Comparison of ENCODE assay signal across 8 cellular contexts in the genomic region with DNA sequence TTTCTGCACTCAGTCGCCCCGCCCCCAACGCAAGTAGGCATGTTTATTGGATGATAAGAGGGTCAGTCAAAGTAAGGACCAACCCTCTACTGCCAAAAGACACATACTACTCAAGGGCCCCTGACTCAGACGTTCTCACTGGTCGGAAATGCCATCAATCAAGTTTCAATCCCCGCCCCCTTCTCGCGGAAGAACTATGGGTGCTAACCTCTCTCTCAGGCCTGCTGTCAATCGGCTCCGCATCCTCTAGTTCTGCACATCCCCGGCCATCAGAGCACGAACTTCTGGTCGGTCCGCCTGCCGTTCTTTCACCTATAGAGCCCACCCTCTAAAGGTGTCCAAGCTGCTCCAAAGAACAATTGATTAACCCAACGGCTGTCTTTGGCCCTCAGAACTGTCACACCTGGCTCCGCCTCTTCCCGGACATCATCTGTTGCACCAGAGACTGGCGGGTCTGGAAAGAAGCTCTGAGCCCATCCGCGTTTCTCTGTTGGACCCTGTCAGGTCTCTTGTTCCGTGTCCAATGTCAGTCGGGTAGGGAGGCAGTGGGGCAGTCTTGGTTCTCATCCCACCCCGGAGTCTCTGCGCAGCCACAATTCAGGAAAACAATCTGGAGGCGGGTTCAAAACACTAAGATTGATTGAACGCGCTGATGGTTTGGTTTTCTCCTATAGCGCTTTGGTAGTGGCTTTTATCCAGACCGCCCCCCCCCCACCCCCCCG. TPM values are rescaled to one million over a fixed set of nuclear protein-coding genes. Genes with fewer than 3 reads are reported as not detected.
DNase-seq lines count a peak whose midpoint lies in the region; ATAC-seq and TF ChIP-seq lines count a peak whose summit lies in the region.

No MANE protein-coding gene starts in this region.

- H3K9me2 ChIP-seq in SK-N-SH: no peaks in the 10 kb centered on the region

- H3K27ac ChIP-seq in SK-N-SH (ENCODE audit: low read depth in 2 of 2, low read length in 1 of 2): peak overlapping the region; percentile 64 to 82
- H3K27ac ChIP-seq in thymus (ENCODE audit: low read depth): peak overlapping the region; percentile 88

- no peaks in the 10 kb centered on the region for H3K9me3 ChIP-seq in SK-N-SH
- no peaks in the 10 kb centered on the region for H3K9me3 ChIP-seq in thymus (ENCODE audit: control insufficient read depth)

- H3K27me3 ChIP-seq in SK-N-SH (ENCODE audit: insufficient read depth): peaks cover 8% of the 10 kb centered on the region; the same call in 1 of the 2 replicates
- no peaks in the 10 kb centered on the region for H3K27me3 ChIP-seq in thymus (ENCODE audit: control insufficient read depth, insufficient read depth)

- peak overlapping the region; percentile 50 to 70 for H3K4me3 ChIP-seq in SK-N-SH (ENCODE audit: low read depth in 2 of 2, low read length in 1 of 2)
- peak overlapping the region; percentile 68 for H3K4me3 ChIP-seq in thymus (ENCODE audit: low read length)

- no peak for TF ChIP-seq EP300 in SK-N-SH (IDR thresholded peaks at IDR 0.05; ENCODE audit: borderline replicate concordance in 1 of 2, low read depth in 1 of 2, low read length in 1 of 2)

- DNase-seq in GM10248 (ENCODE audit: extremely low spot score) (peak; percentile 87), NCI-H1092 (lab: John Stamatoyannopoulos, UW) (peak; percentile 96), SK-N-SH (peak; percentile 82), head of caudate nucleus (peak; percentile 79 to 97 (median 91)), osteocyte (ENCODE audit: extremely low spot score, unreplicated experiment) (peak; percentile 95)
- DNase-seq in activated naive CD8-positive, alpha-beta T cell treated with anti-CD3 and anti-CD28 coated beads, Interleukin-2, amount 10 ng/mL, durations not matched to agents 7 days and 5 days: peak; percentile 82

- peaks cover 4% of the 10 kb centered on the region; the same call in 1 of the 2 replicates for H3K79me2 ChIP-seq in SK-N-SH (ENCODE audit: insufficient read depth)

- H3K4me1 ChIP-seq in SK-N-SH (ENCODE audit: control insufficient read depth in 1 of 2, insufficient read depth in 2 of 2, low read depth in 1 of 2, low read length in 1 of 2) (peaks cover 0 to 2% of the 10 kb centered on the region in 2 experiments; a peak in 1 of 4 replicates), thymus (ENCODE audit: control insufficient read depth, insufficient read depth, low read length) (no peaks in the 10 kb centered on the region)

- intact Hi-C loops in head of caudate nucleus (cut with DNase I): no loop called here

- H2AFZ ChIP-seq in SK-N-SH (ENCODE audit: low read depth): peak overlapping the region; percentile 74; the same call in 1 of the 2 replicates

- no peaks in the 10 kb centered on the region for H4K20me1 ChIP-seq in SK-N-SH (ENCODE audit: insufficient read depth)

- peak overlapping the region; percentile 97 for H3K4me3 Mint-ChIP-seq in activated naive CD8-positive, alpha-beta T cell treated with anti-CD3 and anti-CD28 coated beads, Interleukin-2, amount 10 ng/mL, durations not matched to agents 7 days and 5 days
- peak overlapping the region; percentile 94 for H3K4me3 Mint-ChIP-seq in osteocyte (ENCODE audit: unreplicated experiment)

- no peaks in the 10 kb centered on the region for H3K9me3 Mint-ChIP-seq in activated naive CD8-positive, alpha-beta T cell treated with anti-CD3 and anti-CD28 coated beads, Interleukin-2, amount 10 ng/mL, durations not matched to agents 7 days and 5 days
- no peaks in the 10 kb centered on the region for H3K9me3 Mint-ChIP-seq in osteocyte (ENCODE audit: unreplicated experiment)

- TF ChIP-seq CTCF in GM10248 (IDR thresholded peaks at IDR 0.05; ENCODE audit: control extremely low read depth, extremely low read depth, low read depth, missing control alignments) (no peak), SK-N-SH (IDR thresholded peaks at IDR 0.05) (no peak), osteocyte (IDR thresholded peaks at IDR 0.05) (no peak)

- peak overlapping the region; percentile 68 for H3K4me2 ChIP-seq in SK-N-SH

- ATAC-seq in HG02610 (IDR thresholded peaks at IDR 0.05; ENCODE audit: unreplicated experiment): peak; percentile 100
- ATAC-seq in activated naive CD8-positive, alpha-beta T cell treated with anti-CD3 and anti-CD28 coated beads, Interleukin-2, amount 10 ng/mL, durations not matched to agents 7 days and 5 days (ENCODE audit: low read depth): peak; percentile 99

- H3K27me3 Mint-ChIP-seq in activated naive CD8-positive, alpha-beta T cell treated with anti-CD3 and anti-CD28 coated beads, Interleukin-2, amount 10 ng/mL, durations not matched to agents 7 days and 5 days: no peaks in the 10 kb centered on the region
- no peaks in the 10 kb centered on the region for H3K27me3 Mint-ChIP-seq in osteocyte (ENCODE audit: unreplicated experiment)

- CTCF ChIA-PET in GM10248 (lab: Yijun Ruan, JAX) (no interaction called here), SK-N-SH (lab: Yijun Ruan, JAX) (interaction anchor here (1.1 to 3.0 kb wide), 3 partner anchors 15 to 369 kb away, joined by 3 to 9 read pairs (median 3); a partner anchor contains a TSS)

- peaks cover 3% of the 10 kb centered on the region for H3K4me1 Mint-ChIP-seq in activated naive CD8-positive, alpha-beta T cell treated with anti-CD3 and anti-CD28 coated beads, Interleukin-2, amount 10 ng/mL, durations not matched to agents 7 days and 5 days
- peaks cover 4% of the 10 kb centered on the region for H3K4me1 Mint-ChIP-seq in osteocyte (ENCODE audit: unreplicated experiment)

- H3K9ac ChIP-seq in SK-N-SH: peak overlapping the region; percentile 64; the same call in 1 of the 2 replicates

- no peaks in the 10 kb centered on the region for H3F3A ChIP-seq in SK-N-SH (replicated peaks; ENCODE audit: insufficient read depth)

- POLR2A ChIA-PET in GM10248 (lab: Yijun Ruan, JAX): no interaction called here
- POLR2A ChIA-PET in SK-N-SH (lab: Yijun Ruan, JAX): interaction anchor here (1.0 to 3.0 kb wide), 2 partner anchors 15 to 151 kb away, joined by 4 to 19 read pairs; a partner anchor contains a TSS
- POLR2A ChIA-PET in activated naive CD8-positive, alpha-beta T cell treated with anti-CD3 and anti-CD28 coated beads, Interleukin-2, amount 10 ng/mL, durations not matched to agents 7 days and 5 days (lab: Charles Lee): interaction anchor here (3.9 kb wide), 1 partner anchor 15 kb away, joined by 29 read pairs; a partner anchor contains a TSS

- TF ChIP-seq RAD21 in SK-N-SH (IDR thresholded peaks at IDR 0.05; ENCODE audit: low read length): no peak

- peak overlapping the region; percentile 98 for H3K27ac Mint-ChIP-seq in activated naive CD8-positive, alpha-beta T cell treated with anti-CD3 and anti-CD28 coated beads, Interleukin-2, amount 10 ng/mL, durations not matched to agents 7 days and 5 days
- peak overlapping the region; percentile 97 for H3K27ac Mint-ChIP-seq in osteocyte (ENCODE audit: unreplicated experiment)

- no peaks in the 10 kb centered on the region for H3K36me3 Mint-ChIP-seq in activated naive CD8-positive, alpha-beta T cell treated with anti-CD3 and anti-CD28 coated beads, Interleukin-2, amount 10 ng/mL, durations not matched to agents 7 days and 5 days
- H3K36me3 Mint-ChIP-seq in osteocyte (ENCODE audit: unreplicated experiment): no peaks in the 10 kb centered on the region

- H3K36me3 ChIP-seq in SK-N-SH (replicated peaks in 1 of 2; ENCODE audit: control insufficient read depth in 1 of 2, insufficient read depth in 2 of 2, low read length in 1 of 2): no peaks in the 10 kb centered on the region
- H3K36me3 ChIP-seq in thymus (ENCODE audit: control insufficient read depth, insufficient read depth): no peaks in the 10 kb centered on the region

- 18% methylated on average over 31 of the region's 31 CpGs for WGBS in SK-N-SH (ENCODE audit: low lambda C conversion rate)
- WGBS in thymus: under 1% methylated on average over 31 of the region's 31 CpGs

TF ChIP-seq in SK-N-SH, 30 proteins besides CTCF, POLR2A, EP300 and RAD21 (continues in another document):
- TF ChIP-seq CHD2 (IDR thresholded peaks at IDR 0.05; ENCODE audit: low read length, partially characterized antibody) (peak; percentile 89), FOXM1 (IDR thresholded peaks at IDR 0.05; ENCODE audit: low read depth) (no peak), MXI1 (IDR thresholded peaks at IDR 0.05; ENCODE audit: low read depth, low read length) (peak; percentile 89), RFX5 (IDR thresholded peaks at IDR 0.05; ENCODE audit: low read length) (peak; percentile 70), GATA2 (CRISPR knock-in tag; IDR thresholded peaks at IDR 0.05) (no peak), JUND (IDR thresholded peaks at IDR 0.05) (no peak), MEF2A (IDR thresholded peaks at IDR 0.05; ENCODE audit: borderline replicate concordance, low read depth) (no peak), SMC3 (IDR thresholded peaks at IDR 0.05; ENCODE audit: low read depth, low read length) (no peak), GABPA (IDR thresholded peaks at IDR 0.05; ENCODE audit: low read depth) (peak; percentile 70)
- TF ChIP-seq, protein P1, sequence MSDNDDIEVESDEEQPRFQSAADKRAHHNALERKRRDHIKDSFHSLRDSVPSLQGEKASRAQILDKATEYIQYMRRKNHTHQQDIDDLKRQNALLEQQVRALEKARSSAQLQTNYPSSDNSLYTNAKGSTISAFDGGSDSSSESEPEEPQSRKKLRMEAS (IDR thresholded peaks at IDR 0.05; ENCODE audit: low read depth): peak; percentile 43; the same call in 1 of the 2 replicates

RNA-seq across cellular contexts. Expression of a gene that starts 15.2 kb away (rescaled TPM):
- polyA plus RNA-seq in SK-N-SH (2012; rRNA removed): 74.9 and 107 TPM in 2 replicates
- polyA plus RNA-seq in SK-N-SH (2012; cell fraction: cytosol; rRNA removed): 72.6 and 79.2 TPM in 2 replicates
- polyA plus RNA-seq in SK-N-SH (2012; cell fraction: nucleus; rRNA removed): 29.1 and 55.5 TPM in 2 replicates
- 10 to 100 TPM; 71.7 to 78.7 TPM for total RNA-seq in activated naive CD8-positive, alpha-beta T cell treated with anti-CD3 and anti-CD28 coated beads, Interleukin-2, amount 10 ng/mL, durations not matched to agents 7 days and 5 days
- total RNA-seq in osteocyte: 79.8 and 83.6 TPM in 2 replicates
- polyA plus RNA-seq in thymus: 59.2 TPM

RNA-seq across cellular contexts. Expression of a gene that starts 15.7 kb away (rescaled TPM):
- polyA plus RNA-seq in SK-N-SH (2012; rRNA removed) (24.7 and 34.4 TPM in 2 replicates), thymus (31.9 TPM)
- polyA plus RNA-seq in SK-N-SH (2012; cell fraction: cytosol; rRNA removed): 15.1 and 23.5 TPM in 2 replicates
- 47.0 and 52.0 TPM in 2 replicates for polyA plus RNA-seq in SK-N-SH (2012; cell fraction: nucleus; rRNA removed)
- 10 to 100 TPM; 59.9 to 61.2 TPM for total RNA-seq in activated naive CD8-positive, alpha-beta T cell treated with anti-CD3 and anti-CD28 coated beads, Interleukin-2, amount 10 ng/mL, durations not matched to agents 7 days and 5 days
- 36.9 and 37.6 TPM in 2 replicates for total RNA-seq in osteocyte

RNA-seq across cellular contexts. Expression of a gene that starts 51.1 kb away (rescaled TPM):
- 0.05 and 0.06 TPM in 2 replicates for polyA plus RNA-seq in SK-N-SH (2012; rRNA removed)
- not detected in 2 replicates for polyA plus RNA-seq in SK-N-SH (2012; cell fraction: cytosol; rRNA removed)
- 0.07 and 0.24 TPM in 2 replicates for polyA plus RNA-seq in SK-N-SH (2012; cell fraction: nucleus; rRNA removed)
- not detected for total RNA-seq in activated naive CD8-positive, alpha-beta T cell treated with anti-CD3 and anti-CD28 coated beads, Interleukin-2, amount 10 ng/mL, durations not matched to agents 7 days and 5 days
- 0.18 TPM in 1 of 2 replicates, not detected in the other for total RNA-seq in osteocyte
- polyA plus RNA-seq in thymus: 2.3 TPM

Comparison
In these comparisons a context has a peak if more than half of its experiments do, and no peak if none do; other contexts are left out.
1. Peak in every context shown above with its lines: DNase-seq, ATAC-seq, H3K4me3 ChIP-seq and H3K27ac ChIP-seq.